Comparison of ENCODE assay signal across 7 cellular contexts in the genomic region with DNA sequence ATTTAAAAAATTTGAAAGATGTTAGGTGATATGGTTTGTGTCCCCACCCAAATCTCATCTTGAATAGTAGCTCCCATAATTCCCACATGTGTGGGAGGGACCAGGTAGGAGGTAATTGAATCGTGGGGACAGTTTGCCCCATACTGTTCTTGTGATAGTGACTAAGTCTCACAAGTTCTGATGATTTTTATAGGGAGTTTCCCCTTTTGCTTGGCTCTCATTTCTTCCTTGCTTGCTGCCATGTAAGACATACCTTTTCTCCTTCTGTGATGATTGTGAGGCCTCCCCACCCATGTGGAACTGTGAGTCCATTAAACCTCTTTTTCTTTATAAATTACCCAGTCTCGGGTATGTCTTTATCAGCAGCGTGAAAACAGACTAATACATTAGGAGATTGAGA.
A peak's percentile ranks its signal among the peaks of the same experiment; 100 is the strongest.
DNase-seq lines count a peak whose midpoint lies in the region; ATAC-seq and TF ChIP-seq lines count a peak whose summit lies in the region.
"Not testable (repeated sequence)": the region's sequence is repeated elsewhere in the genome, so short reads cannot be mapped to it uniquely, and the experiment has no call there.

No MANE protein-coding gene starts in this region.

- not testable (repeated sequence) for H3K9me3 Mint-ChIP-seq in activated naive CD4-positive, alpha-beta T cell treated with anti-CD3 and anti-CD28 coated beads, Interleukin-2, amount 50 U/mL, for 24 hours; stimulated activated memory B cell treated with anti-CD40 and anti-IgM and Interleukin-4, amounts not matched to agents 10 μg/mL and 1 μg/mL and 100 μg/mL, for 72 hours

- H3K27me3 Mint-ChIP-seq in activated naive CD4-positive, alpha-beta T cell treated with anti-CD3 and anti-CD28 coated beads, Interleukin-2, amount 50 U/mL, for 24 hours; stimulated activated memory B cell treated with anti-CD40 and anti-IgM and Interleukin-4, amounts not matched to agents 10 μg/mL and 1 μg/mL and 100 μg/mL, for 72 hours: not testable (repeated sequence)

- peak overlapping the region; percentile 93 for H3K27ac Mint-ChIP-seq in activated naive CD4-positive, alpha-beta T cell treated with anti-CD3 and anti-CD28 coated beads, Interleukin-2, amount 50 U/mL, for 24 hours
- peak overlapping the region; percentile 68 for H3K27ac Mint-ChIP-seq in stimulated activated memory B cell treated with anti-CD40 and anti-IgM and Interleukin-4, amounts not matched to agents 10 μg/mL and 1 μg/mL and 100 μg/mL, for 72 hours

- not testable (repeated sequence) for H3K4me3 ChIP-seq in NB4 (ENCODE audit: low read depth, low read length); choroid plexus epithelial cell (ENCODE audit: low read depth, low read length)

- H3K4me3 Mint-ChIP-seq in activated naive CD4-positive, alpha-beta T cell treated with anti-CD3 and anti-CD28 coated beads, Interleukin-2, amount 50 U/mL, for 24 hours: peak overlapping the region; percentile 63
- not testable (repeated sequence) for H3K4me3 Mint-ChIP-seq in stimulated activated memory B cell treated with anti-CD40 and anti-IgM and Interleukin-4, amounts not matched to agents 10 μg/mL and 1 μg/mL and 100 μg/mL, for 72 hours

- peaks cover 32% of the 10 kb centered on the region for H3K4me1 Mint-ChIP-seq in activated naive CD4-positive, alpha-beta T cell treated with anti-CD3 and anti-CD28 coated beads, Interleukin-2, amount 50 U/mL, for 24 hours
- H3K4me1 Mint-ChIP-seq in stimulated activated memory B cell treated with anti-CD40 and anti-IgM and Interleukin-4, amounts not matched to agents 10 μg/mL and 1 μg/mL and 100 μg/mL, for 72 hours: peaks cover 27% of the 10 kb centered on the region

- not testable (repeated sequence) for TF ChIP-seq CTCF in NB4 (IDR thresholded peaks at IDR 0.05; ENCODE audit: low read depth, low read length); choroid plexus epithelial cell (conservative IDR thresholded peaks at IDR 0.05; ENCODE audit: low read depth, low read length)

- ATAC-seq in GM18909 (IDR thresholded peaks at IDR 0.05; ENCODE audit: poor library complexity, unreplicated experiment): peak; percentile 6
- peak; percentile 55 to 59 for ATAC-seq in activated CD4-positive, CD25-positive, alpha-beta regulatory T cell treated with anti-CD3 and anti-CD28 coated beads, Interleukin-2, amount 50 U/mL, for 24 hours
- ATAC-seq in stimulated activated memory B cell treated with anti-CD40 and anti-IgM and Interleukin-4, amounts not matched to agents 10 μg/mL and 1 μg/mL and 100 μg/mL, for 72 hours: not testable (repeated sequence)

- H3K36me3 Mint-ChIP-seq in activated naive CD4-positive, alpha-beta T cell treated with anti-CD3 and anti-CD28 coated beads, Interleukin-2, amount 50 U/mL, for 24 hours; stimulated activated memory B cell treated with anti-CD40 and anti-IgM and Interleukin-4, amounts not matched to agents 10 μg/mL and 1 μg/mL and 100 μg/mL, for 72 hours: not testable (repeated sequence)

- TF ChIP-seq POLR2A in NB4 (IDR thresholded peaks at IDR 0.05; ENCODE audit: extremely low read depth, insufficient read length): not testable (repeated sequence)

- peak; percentile 4 for DNase-seq in NB4 (ENCODE audit: low read depth)
- DNase-seq in choroid plexus epithelial cell (ENCODE audit: low read depth): peak; percentile 18
- DNase-seq in kidney tubule cell (ENCODE audit: low spot score): peak; percentile 42
